1 cellular context compared by ENCODE assay signal in genomic region chr6:42459888-42460287, GRCh38.
TF ChIP-seq lines count a peak whose summit lies in the region.

No MANE protein-coding gene starts in this region.

TF ChIP-seq in K562, 482 proteins besides CTCF, POLR2A, EP300 and RAD21:
- TF ChIP-seq TAF9B (IDR thresholded peaks at IDR 0.05; ENCODE audit: partially characterized antibody) (no peak), CAMTA2 (CRISPR knock-in tag; conservative IDR thresholded peaks at IDR 0.05) (no peak), BDP1 (IDR thresholded peaks at IDR 0.05; ENCODE audit: insufficient read depth, insufficient read length) (no peak), MYC (IDR thresholded peaks at IDR 0.05; ENCODE audit: low read depth, low read length) (no peak), MYC (CRISPR knock-in tag; IDR thresholded peaks at IDR 0.05; ENCODE audit: borderline replicate concordance, low read depth) (no peak), PRPF4 (IDR thresholded peaks at IDR 0.05; ENCODE audit: insufficient read depth, low read depth, low read length, poor library complexity, severe bottlenecking) (no peak), THRB (CRISPR knock-in tag; conservative IDR thresholded peaks at IDR 0.05) (no peak), TOE1 (IDR thresholded peaks at IDR 0.05; ENCODE audit: borderline replicate concordance) (no peak), TOE1 (CRISPR knock-in tag; IDR thresholded peaks at IDR 0.05; ENCODE audit: borderline replicate concordance, low read depth) (no peak), KAT2B (IDR thresholded peaks at IDR 0.05; ENCODE audit: low read depth, low read length) (no peak), ZNF184 (CRISPR knock-in tag; IDR thresholded peaks at IDR 0.05) (no peak), HIVEP1 (CRISPR knock-in tag; IDR thresholded peaks at IDR 0.05) (no peak), SAFB2 (IDR thresholded peaks at IDR 0.05; ENCODE audit: borderline replicate concordance, low read depth, low read length, severe bottlenecking) (no peak), MTA1 (IDR thresholded peaks at IDR 0.05; ENCODE audit: borderline replicate concordance) (no peak), RBM22 (IDR thresholded peaks at IDR 0.05; ENCODE audit: low read depth, low read length, poor library complexity, severe bottlenecking) (no peak)
